Comparison of ENCODE assay signal across 8 cellular contexts in genomic region chr9:134068742-134069535, GRCh38. TPM values are rescaled to one million over a fixed set of nuclear protein-coding genes. Genes with fewer than 3 reads are reported as not detected.
DNase-seq lines count a peak whose midpoint lies in the region; ATAC-seq, FAIRE-seq and TF ChIP-seq lines count a peak whose summit lies in the region.

No MANE protein-coding gene starts in this region.

- no peak for FAIRE-seq in small intestine (lab: Jason Lieb, UNC)
- FAIRE-seq in H54 (lab: Jason Lieb, UNC), result no peak

- TF ChIP-seq CTCF in WTC11 (IDR thresholded peaks at IDR 0.05) (no peak), hepatocyte (IDR thresholded peaks at IDR 0.05; ENCODE audit: poor library complexity) (no peak)

- peaks cover 30% of the 10 kb centered on the region for H4K20me1 ChIP-seq in hepatocyte (ENCODE audit: insufficient read depth, poor library complexity, severe bottlenecking)

- peaks cover 32% of the 10 kb centered on the region for H3K79me2 ChIP-seq in hepatocyte

- H3K9me2 ChIP-seq in hepatocyte (replicated peaks; ENCODE audit: insufficient read depth), result no peaks in the 10 kb centered on the region

- H2AFZ ChIP-seq in hepatocyte, result peak overlapping the region; percentile 99

- 20% methylated on average over 24 of the region's 31 CpGs for WGBS in hepatocyte (ENCODE audit: low lambda C conversion rate, missing lambda C conversion rate)
- WGBS in small intestine, 3 donors, result 6 to 14% (median 6%) methylated on average over 30 to 31 of the region's 31 CpGs

- peaks cover 4% of the 10 kb centered on the region for H3K4me1 ChIP-seq in hepatocyte (ENCODE audit: insufficient read depth)
- peaks cover 4 to 6% of the 10 kb centered on the region in 2 donors for H3K4me1 ChIP-seq in small intestine (ENCODE audit: control insufficient read depth in 2 of 2, insufficient read depth in 1 of 2, low read depth in 1 of 2, low read length in 1 of 2)

- TF ChIP-seq POLR2A in H54 (IDR thresholded peaks at IDR 0.05; ENCODE audit: low read depth, low read length), result no peak

- H3K4me3 ChIP-seq in hepatocyte, result peak overlapping the region; percentile 100
- peak overlapping the region; percentile 68 to 92 for H3K4me3 ChIP-seq in small intestine (ENCODE audit: low read depth in 1 of 2, low read length in 2 of 2)

- H3K27ac Mint-ChIP-seq in WTC11, result no peak overlapping the region

- H3K27me3 ChIP-seq in hepatocyte, result peaks cover 12% of the 10 kb centered on the region
- H3K27me3 ChIP-seq in small intestine (ENCODE audit: control insufficient read depth in 2 of 2, insufficient read depth in 2 of 2, low read length in 2 of 2), result no peaks in the 10 kb centered on the region

- H3K9me3 Mint-ChIP-seq in WTC11, result peaks cover 18% of the 10 kb centered on the region

- H3K9me3 ChIP-seq in hepatocyte (ENCODE audit: low read depth) (no peaks in the 10 kb centered on the region), small intestine (ENCODE audit: control insufficient read depth, low read depth) (no peaks in the 10 kb centered on the region)

- peak; percentile 13 for DNase-seq in activated CD4-positive, alpha-beta T cell treated with anti-CD3 and anti-CD28 coated beads for 48 hours
- DNase-seq in activated CD4-positive, alpha-beta T cell treated with anti-CD3 and anti-CD28 coated beads, Interleukin-2, amount 50 U/mL, for 4 hours, result no peak
- DNase-seq in WTC11 (ENCODE audit: low spot score), result no peak
- DNase-seq in hepatocyte (ENCODE audit: low spot score), result peak; percentile 10
- DNase-seq in small intestine, result peak; percentile 20
- no peak for DNase-seq in 8988T
- DNase-seq in H54 (ENCODE audit: insufficient read length, low spot score), result no peak

- no peak for ATAC-seq in WTC11
- ATAC-seq in GM21717 (IDR thresholded peaks at IDR 0.05; ENCODE audit: unreplicated experiment), result no peak

- H3K4me3 Mint-ChIP-seq in WTC11, result peak overlapping the region; percentile 72

- POLR2A ChIA-PET in WTC11 (lab: Charles Lee), result interaction anchor here (0.7 kb wide), 1 partner anchor 67 kb away, joined by 3 read pairs; the partner anchor contains the start of gene WDR5

- H3K27me3 Mint-ChIP-seq in WTC11 (ENCODE audit: low read depth), result peaks cover 32% of the 10 kb centered on the region

- H3K36me3 ChIP-seq in hepatocyte (replicated peaks; ENCODE audit: insufficient read depth, low read depth) (no peaks in the 10 kb centered on the region), small intestine (ENCODE audit: control insufficient read depth in 2 of 2, insufficient read depth in 2 of 2, low read length in 2 of 2) (no peaks in the 10 kb centered on the region)

- peaks cover 21% of the 10 kb centered on the region for H3K4me1 Mint-ChIP-seq in WTC11

- no peaks in the 10 kb centered on the region for H3K36me3 Mint-ChIP-seq in WTC11

- H3K4me2 ChIP-seq in hepatocyte, result peak overlapping the region; percentile 91

- H3K27ac ChIP-seq in hepatocyte (peak overlapping the region; percentile 99), small intestine (ENCODE audit: low read depth in 1 of 2, low read length in 1 of 2) (peak overlapping the region; percentile 27 to 98)

- CTCF ChIA-PET in WTC11 (lab: Charles Lee), result interaction anchor here (0.6 kb wide), 1 partner anchor 100 kb away, joined by 3 read pairs; no protein-coding TSS in a partner anchor

TF ChIP-seq in WTC11, 78 proteins besides CTCF, POLR2A, EP300 and RAD21:
- TF ChIP-seq SP1 (CRISPR knock-in tag; conservative IDR thresholded peaks at IDR 0.05) (no peak), CREM (CRISPR knock-in tag; IDR thresholded peaks at IDR 0.05) (no peak), ETV6 (CRISPR knock-in tag; IDR thresholded peaks at IDR 0.05) (no peak), TCF7 (CRISPR knock-in tag; IDR thresholded peaks at IDR 0.05; ENCODE audit: low read depth) (no peak)
- TF ChIP-seq, protein P1, sequence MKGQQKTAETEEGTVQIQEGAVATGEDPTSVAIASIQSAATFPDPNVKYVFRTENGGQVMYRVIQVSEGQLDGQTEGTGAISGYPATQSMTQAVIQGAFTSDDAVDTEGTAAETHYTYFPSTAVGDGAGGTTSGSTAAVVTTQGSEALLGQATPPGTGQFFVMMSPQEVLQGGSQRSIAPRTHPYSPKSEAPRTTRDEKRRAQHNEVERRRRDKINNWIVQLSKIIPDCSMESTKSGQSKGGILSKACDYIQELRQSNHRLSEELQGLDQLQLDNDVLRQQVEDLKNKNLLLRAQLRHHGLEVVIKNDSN (CRISPR knock-in tag; IDR thresholded peaks at IDR 0.05), result no peak
- TF ChIP-seq, protein P2, sequence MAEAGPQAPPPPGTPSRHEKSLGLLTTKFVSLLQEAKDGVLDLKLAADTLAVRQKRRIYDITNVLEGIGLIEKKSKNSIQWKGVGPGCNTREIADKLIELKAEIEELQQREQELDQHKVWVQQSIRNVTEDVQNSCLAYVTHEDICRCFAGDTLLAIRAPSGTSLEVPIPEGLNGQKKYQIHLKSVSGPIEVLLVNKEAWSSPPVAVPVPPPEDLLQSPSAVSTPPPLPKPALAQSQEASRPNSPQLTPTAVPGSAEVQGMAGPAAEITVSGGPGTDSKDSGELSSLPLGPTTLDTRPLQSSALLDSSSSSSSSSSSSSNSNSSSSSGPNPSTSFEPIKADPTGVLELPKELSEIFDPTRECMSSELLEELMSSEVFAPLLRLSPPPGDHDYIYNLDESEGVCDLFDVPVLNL (CRISPR knock-in tag; IDR thresholded peaks at IDR 0.05; ENCODE audit: borderline replicate concordance, low read depth), result no peak
- TF ChIP-seq, protein P3, sequence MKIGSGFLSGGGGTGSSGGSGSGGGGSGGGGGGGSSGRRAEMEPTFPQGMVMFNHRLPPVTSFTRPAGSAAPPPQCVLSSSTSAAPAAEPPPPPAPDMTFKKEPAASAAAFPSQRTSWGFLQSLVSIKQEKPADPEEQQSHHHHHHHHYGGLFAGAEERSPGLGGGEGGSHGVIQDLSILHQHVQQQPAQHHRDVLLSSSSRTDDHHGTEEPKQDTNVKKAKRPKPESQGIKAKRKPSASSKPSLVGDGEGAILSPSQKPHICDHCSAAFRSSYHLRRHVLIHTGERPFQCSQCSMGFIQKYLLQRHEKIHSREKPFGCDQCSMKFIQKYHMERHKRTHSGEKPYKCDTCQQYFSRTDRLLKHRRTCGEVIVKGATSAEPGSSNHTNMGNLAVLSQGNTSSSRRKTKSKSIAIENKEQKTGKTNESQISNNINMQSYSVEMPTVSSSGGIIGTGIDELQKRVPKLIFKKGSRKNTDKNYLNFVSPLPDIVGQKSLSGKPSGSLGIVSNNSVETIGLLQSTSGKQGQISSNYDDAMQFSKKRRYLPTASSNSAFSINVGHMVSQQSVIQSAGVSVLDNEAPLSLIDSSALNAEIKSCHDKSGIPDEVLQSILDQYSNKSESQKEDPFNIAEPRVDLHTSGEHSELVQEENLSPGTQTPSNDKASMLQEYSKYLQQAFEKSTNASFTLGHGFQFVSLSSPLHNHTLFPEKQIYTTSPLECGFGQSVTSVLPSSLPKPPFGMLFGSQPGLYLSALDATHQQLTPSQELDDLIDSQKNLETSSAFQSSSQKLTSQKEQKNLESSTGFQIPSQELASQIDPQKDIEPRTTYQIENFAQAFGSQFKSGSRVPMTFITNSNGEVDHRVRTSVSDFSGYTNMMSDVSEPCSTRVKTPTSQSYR (CRISPR knock-in tag; IDR thresholded peaks at IDR 0.05), result no peak

RNA-seq across cellular contexts. Expression of gene BRD3, which starts 1.1 kb away (rescaled TPM):
- 100 to 108 TPM (median 105 TPM) in 3 replicates for total RNA-seq in WTC11 (2021)
- 9.0 and 14.8 TPM in 2 replicates for total RNA-seq in hepatocyte
- polyA plus RNA-seq in hepatocyte, result 25.7 and 29.6 TPM in 2 replicates
- polyA plus RNA-seq in small intestine, result 10 to 100 TPM in 1 of 3 donors, 1 to 10 TPM in 2; 4.3 to 11.7 (median 5.4) TPM

RNA-seq across cellular contexts. Expression of gene BRD3OS, which starts 43.7 kb away (rescaled TPM):
- total RNA-seq in WTC11 (2021) (16.2 to 16.9 TPM (median 16.6 TPM) in 3 replicates), hepatocyte (13.4 and 14.9 TPM in 2 replicates)
- polyA plus RNA-seq in hepatocyte (13.3 and 13.4 TPM in 2 replicates), small intestine (1 to 10 TPM; 2.0 to 4.8 (median 3.5) TPM)

Comparison
In these comparisons a context has a peak if more than half of its experiments do, and no peak if none do; other contexts are left out.
1. DNase-seq: peak in activated CD4-positive, alpha-beta T cell treated with anti-CD3 and anti-CD28 coated beads for 48 hours (single experiment), hepatocyte (single experiment) and small intestine (single experiment); none in activated CD4-positive, alpha-beta T cell treated with anti-CD3 and anti-CD28 coated beads, Interleukin-2, amount 50 U/mL, for 4 hours (0 of 2), WTC11 (single experiment), 8988T (single experiment) and H54 (single experiment).